1 cellular context compared by ENCODE assay signal in genomic region chr19:34404109-34404909, GRCh38.
A peak's percentile ranks its signal among the peaks of the same experiment; 100 is the strongest.
TF ChIP-seq lines count a peak whose summit lies in the region.

TSS of gene PDCD2L (plus strand) at chr19:34404399. CDS start at chr19:34404431, 32 bp downstream.

TF ChIP-seq in HepG2, 621 proteins besides CTCF, POLR2A, EP300 and RAD21 (continued from another document and continues in another):
- TF ChIP-seq ARID5B (CRISPR knock-in tag; IDR thresholded peaks at IDR 0.05) (no peak), ZNF609 (CRISPR knock-in tag; IDR thresholded peaks at IDR 0.05; ENCODE audit: borderline replicate concordance) (peak; percentile 51), ZNF160 (CRISPR knock-in tag; IDR thresholded peaks at IDR 0.05) (peak; percentile 66; the same call in 1 of the 2 replicates), ETV6 (CRISPR knock-in tag; conservative IDR thresholded peaks at IDR 0.05) (no peak; the same call in 1 of the 2 replicates), ZNF792 (CRISPR knock-in tag; IDR thresholded peaks at IDR 0.05) (peak; percentile 69; the same call in 1 of the 2 replicates), MAFG (CRISPR knock-in tag; IDR thresholded peaks at IDR 0.05) (no peak), IKZF5 (CRISPR knock-in tag; IDR thresholded peaks at IDR 0.05) (no peak; the same call in none of the 2 replicates), ZNF878 (CRISPR knock-in tag; IDR thresholded peaks at IDR 0.05) (0 out of 2 replicates have a peak, but pooled peaks have one; percentile 57), TAF15 (IDR thresholded peaks at IDR 0.05; ENCODE audit: low read depth, low read length, poor library complexity, severe bottlenecking) (no peak), RFXANK (CRISPR knock-in tag; IDR thresholded peaks at IDR 0.05) (0 out of 2 replicates have a peak, but pooled peaks have one; percentile 48), RORA (CRISPR knock-in tag; IDR thresholded peaks at IDR 0.05) (no peak), THAP7 (CRISPR knock-in tag; IDR thresholded peaks at IDR 0.05) (no peak; the same call in 1 of the 2 replicates), ZNF577 (CRISPR knock-in tag; IDR thresholded peaks at IDR 0.05; ENCODE audit: borderline replicate concordance, low read depth) (no peak), ZNF230 (CRISPR knock-in tag; IDR thresholded peaks at IDR 0.05) (peak; percentile 94), HIVEP1 (CRISPR knock-in tag; IDR thresholded peaks at IDR 0.05) (peak; percentile 58; the same call in 1 of the 2 replicates), ZNF674 (CRISPR knock-in tag; IDR thresholded peaks at IDR 0.05; ENCODE audit: low read depth) (no peak), ZNF691 (CRISPR knock-in tag; IDR thresholded peaks at IDR 0.05; ENCODE audit: borderline replicate concordance, low read depth) (no peak), NFE2 (CRISPR knock-in tag; IDR thresholded peaks at IDR 0.05) (no peak), ZNF451 (CRISPR knock-in tag; IDR thresholded peaks at IDR 0.05) (peak; percentile 59), ZNF280B (CRISPR knock-in tag; IDR thresholded peaks at IDR 0.05; ENCODE audit: borderline replicate concordance) (peak; percentile 89), FOXO1 (CRISPR knock-in tag; IDR thresholded peaks at IDR 0.05) (peak; percentile 46), ZNF530 (CRISPR knock-in tag; IDR thresholded peaks at IDR 0.05; ENCODE audit: low read depth) (0 out of 2 replicates have a peak, but pooled peaks have one; percentile 37), STAT6 (CRISPR knock-in tag; IDR thresholded peaks at IDR 0.05; ENCODE audit: borderline replicate concordance) (peak; percentile 63; the same call in 1 of the 2 replicates), HMGA1 (CRISPR knock-in tag; conservative IDR thresholded peaks at IDR 0.05) (no peak), ATF7-NPFF (CRISPR knock-in tag; IDR thresholded peaks at IDR 0.05; ENCODE audit: low read depth) (no peak), GPN1 (CRISPR knock-in tag; IDR thresholded peaks at IDR 0.05; ENCODE audit: borderline replicate concordance) (no peak), IKZF1 (IDR thresholded peaks at IDR 0.05) (no peak), ZFP36 (IDR thresholded peaks at IDR 0.05; ENCODE audit: borderline replicate concordance, low read depth, low read length, partially characterized antibody) (no peak), ZNF660 (CRISPR knock-in tag; IDR thresholded peaks at IDR 0.05; ENCODE audit: borderline replicate concordance, low read depth) (0 out of 2 replicates have a peak, but pooled peaks have one; percentile 18), ZMAT5 (CRISPR knock-in tag; IDR thresholded peaks at IDR 0.05; ENCODE audit: borderline replicate concordance, low read depth) (no peak), ZNF597 (CRISPR knock-in tag; IDR thresholded peaks at IDR 0.05) (peak; percentile 71; the same call in 1 of the 2 replicates), NFE2L2 (IDR thresholded peaks at IDR 0.05; ENCODE audit: low read length) (no peak), TOPORS (CRISPR knock-in tag; IDR thresholded peaks at IDR 0.05) (no peak; the same call in 1 of the 2 replicates), SCMH1 (CRISPR knock-in tag; IDR thresholded peaks at IDR 0.05; ENCODE audit: borderline replicate concordance) (no peak), PATZ1 (CRISPR knock-in tag; IDR thresholded peaks at IDR 0.05) (0 out of 2 replicates have a peak, but pooled peaks have one; percentile 9), KLF16 (CRISPR knock-in tag; IDR thresholded peaks at IDR 0.05) (peak in 1 of 2 experiments; percentile 69; a peak in 2 of 4 replicates), ZNF282 (IDR thresholded peaks at IDR 0.05; ENCODE audit: partially characterized antibody) (no peak), GFI1 (CRISPR knock-in tag; IDR thresholded peaks at IDR 0.05; ENCODE audit: borderline replicate concordance) (peak; percentile 75), CREM (IDR thresholded peaks at IDR 0.05) (no peak), CREM (CRISPR knock-in tag; IDR thresholded peaks at IDR 0.05) (no peak)
